In the genomic region with DNA sequence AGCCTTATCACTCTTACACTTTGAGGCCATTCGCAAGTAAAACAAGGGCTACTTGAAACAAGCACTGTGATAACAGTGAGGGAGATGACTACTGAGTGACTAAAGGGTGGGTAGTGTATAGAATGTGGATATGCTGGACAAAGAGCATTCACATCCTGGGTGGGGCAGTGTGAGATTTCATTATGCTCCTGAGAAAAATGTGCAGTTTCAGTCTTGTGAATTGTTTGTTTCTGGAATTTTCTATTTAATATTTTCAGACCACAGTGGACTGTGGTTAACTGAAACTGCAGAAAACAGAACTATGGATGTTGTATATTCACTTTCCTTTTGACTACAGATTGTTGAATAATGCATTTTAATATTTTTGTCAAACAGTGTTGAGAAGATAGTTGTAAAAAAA, we compare ENCODE assay signal across 9 cellular contexts. TPM values are rescaled to one million over a fixed set of nuclear protein-coding genes. Genes with fewer than 3 reads are reported as not detected.
DNase-seq lines count a peak whose midpoint lies in the region; ATAC-seq, FAIRE-seq and TF ChIP-seq lines count a peak whose summit lies in the region.
"Had no signal": no experiment of that assay in that cellular context is flagged by ENCODE, and none has a peak within 500 bp of the region (broad histone marks: within the 10 kb centered on the region; RNA-seq: fewer than 3 reads in every experiment).

No MANE protein-coding gene starts in this region.

- H3K9me3 Mint-ChIP-seq in chondrocyte (ENCODE audit: low read depth): peaks cover 27% of the 10 kb centered on the region
- H3K9me3 Mint-ChIP-seq in activated CD4-positive, alpha-beta T cell treated with anti-CD3 and anti-CD28 coated beads, Interleukin-2, amount 10 ng/mL, durations not matched to agents 24 days and 14 days: peaks cover 18% of the 10 kb centered on the region
- peaks cover 0 to 19% (median 16%) of the 10 kb centered on the region in 8 donors for H3K9me3 Mint-ChIP-seq in CD4-positive, alpha-beta memory T cell

- no peak overlapping the region for H3K4me3 Mint-ChIP-seq in chondrocyte (ENCODE audit: unreplicated experiment)
- no peak overlapping the region for H3K4me3 Mint-ChIP-seq in activated CD4-positive, alpha-beta T cell treated with anti-CD3 and anti-CD28 coated beads, Interleukin-2, amount 10 ng/mL, durations not matched to agents 24 days and 14 days
- no peak overlapping the region for H3K4me3 Mint-ChIP-seq in CD4-positive, alpha-beta memory T cell
- H3K4me3 Mint-ChIP-seq: activated T-cell treated with anti-CD3 and anti-CD28 coated beads, Interleukin-2, amount 50 U/mL, for 4 hours had no signal

- peak; percentile 76 for ATAC-seq in GM19438 (IDR thresholded peaks at IDR 0.05; ENCODE audit: low read depth, unreplicated experiment)
- ATAC-seq in HG03354 (IDR thresholded peaks at IDR 0.05; ENCODE audit: poor library complexity, severe bottlenecking, unreplicated experiment): peak; percentile 77

- H3K4me1 Mint-ChIP-seq in chondrocyte (ENCODE audit: low read depth): peaks cover 23% of the 10 kb centered on the region
- H3K4me1 Mint-ChIP-seq in activated CD4-positive, alpha-beta T cell treated with anti-CD3 and anti-CD28 coated beads, Interleukin-2, amount 10 ng/mL, durations not matched to agents 24 days and 14 days: peaks cover 16% of the 10 kb centered on the region
- H3K4me1 Mint-ChIP-seq in CD4-positive, alpha-beta memory T cell: peaks cover 22 to 33% (median 27%) of the 10 kb centered on the region in 4 donors

- peaks cover 6% of the 10 kb centered on the region for H3K4me1 ChIP-seq in CD4-positive, alpha-beta memory T cell (ENCODE audit: insufficient read depth, low read length)

- DNase-seq in A172 (ENCODE audit: low spot score) (peak; percentile 92), chondrocyte (ENCODE audit: low spot score) (no peak), NCI-H2107 treated with DMSO at 0.1 percent for 48 hours (lab: John Stamatoyannopoulos, UW; ENCODE audit: unreplicated experiment) (no peak), GM19239 (ENCODE audit: insufficient read length, low spot score) (no peak)
- DNase-seq in activated CD4-positive, alpha-beta T cell treated with anti-CD3 and anti-CD28 coated beads, Interleukin-2, amount 10 ng/mL, durations not matched to agents 24 days and 14 days: no peak
- DNase-seq in CD4-positive, alpha-beta memory T cell: no peak
- DNase-seq: activated T-cell treated with anti-CD3 and anti-CD28 coated beads, Interleukin-2, amount 50 U/mL, for 4 hours had no signal

- no peak overlapping the region for H3K27ac ChIP-seq in CD4-positive, alpha-beta memory T cell (ENCODE audit: low read depth, low read length)

- peaks cover 0 to 2% of the 10 kb centered on the region in 2 donors for H3K9me3 ChIP-seq in CD4-positive, alpha-beta memory T cell (ENCODE audit: control insufficient read depth in 1 of 2, low read length in 2 of 2)

- POLR2A ChIA-PET in CD4-positive, alpha-beta memory T cell (lab: Charles Lee; ENCODE audit: partially characterized antibody): no interaction called here

- TF ChIP-seq CTCF in chondrocyte (IDR thresholded peaks at IDR 0.05): peak; percentile 42

- FAIRE-seq in GM19239 (lab: Jason Lieb, UNC): no peak

- CTCF ChIA-PET in CD4-positive, alpha-beta memory T cell (lab: Charles Lee; ENCODE audit: partially characterized antibody): no interaction called here

- peaks cover 42% of the 10 kb centered on the region for H3K36me3 Mint-ChIP-seq in chondrocyte (ENCODE audit: low read depth)
- peaks cover 74% of the 10 kb centered on the region for H3K36me3 Mint-ChIP-seq in activated CD4-positive, alpha-beta T cell treated with anti-CD3 and anti-CD28 coated beads, Interleukin-2, amount 10 ng/mL, durations not matched to agents 24 days and 14 days (ENCODE audit: low read depth)
- H3K36me3 Mint-ChIP-seq in CD4-positive, alpha-beta memory T cell: peaks cover 76 to 82% of the 10 kb centered on the region in 2 donors

- peak overlapping the region; percentile 67 for H3K27ac Mint-ChIP-seq in chondrocyte (ENCODE audit: unreplicated experiment)
- H3K27ac Mint-ChIP-seq in activated CD4-positive, alpha-beta T cell treated with anti-CD3 and anti-CD28 coated beads, Interleukin-2, amount 10 ng/mL, durations not matched to agents 24 days and 14 days: no peak overlapping the region
- peak overlapping the region in 1 of 7 donors; percentile 3 for H3K27ac Mint-ChIP-seq in CD4-positive, alpha-beta memory T cell

- H3K4me3 ChIP-seq in CD4-positive, alpha-beta memory T cell (ENCODE audit: low read length in 2 of 2): no peak overlapping the region

- H3K27me3 Mint-ChIP-seq in chondrocyte (ENCODE audit: low read depth): no peaks in the 10 kb centered on the region
- H3K27me3 Mint-ChIP-seq in activated CD4-positive, alpha-beta T cell treated with anti-CD3 and anti-CD28 coated beads, Interleukin-2, amount 10 ng/mL, durations not matched to agents 24 days and 14 days: no peaks in the 10 kb centered on the region
- H3K27me3 Mint-ChIP-seq in CD4-positive, alpha-beta memory T cell: no peaks in the 10 kb centered on the region

- peaks cover 15% of the 10 kb centered on the region for H3K36me3 ChIP-seq in CD4-positive, alpha-beta memory T cell (ENCODE audit: insufficient read depth, low read length)

- intact Hi-C loops in activated CD4-positive, alpha-beta T cell treated with anti-CD3 and anti-CD28 coated beads, Interleukin-2, amount 10 ng/mL, durations not matched to agents 24 days and 14 days (cut with micrococcal nuclease): no loop called here
- intact Hi-C loops in CD4-positive, alpha-beta memory T cell (cut with micrococcal nuclease): no loop called here

- no peaks in the 10 kb centered on the region for H3K27me3 ChIP-seq in CD4-positive, alpha-beta memory T cell (ENCODE audit: insufficient read depth, low read length)

RNA-seq across cellular contexts. Expression of gene B3GALT2, which starts 25.1 kb away (rescaled TPM):
- total RNA-seq in A172 (2014; rRNA removed; shearing (Covaris generic)): 7.0 and 12.6 TPM in 2 replicates
- 7.6 to 13.5 TPM (median 7.9 TPM) in 3 replicates for total RNA-seq in chondrocyte
- 0.05 and 0.09 TPM in 2 replicates for total RNA-seq in activated CD4-positive, alpha-beta T cell treated with anti-CD3 and anti-CD28 coated beads, Interleukin-2, amount 10 ng/mL, durations not matched to agents 24 days and 14 days
- total RNA-seq in CD4-positive, alpha-beta memory T cell: 10 to 100 TPM; 15.1 TPM
- polyA plus RNA-seq in CD4-positive, alpha-beta memory T cell: 1 to 10 TPM in 1 of 2 donors, under 1 TPM in 1; 0.21 to 4.9 TPM
